Comparison of ENCODE assay signal across 1 cellular context in the genomic region with DNA sequence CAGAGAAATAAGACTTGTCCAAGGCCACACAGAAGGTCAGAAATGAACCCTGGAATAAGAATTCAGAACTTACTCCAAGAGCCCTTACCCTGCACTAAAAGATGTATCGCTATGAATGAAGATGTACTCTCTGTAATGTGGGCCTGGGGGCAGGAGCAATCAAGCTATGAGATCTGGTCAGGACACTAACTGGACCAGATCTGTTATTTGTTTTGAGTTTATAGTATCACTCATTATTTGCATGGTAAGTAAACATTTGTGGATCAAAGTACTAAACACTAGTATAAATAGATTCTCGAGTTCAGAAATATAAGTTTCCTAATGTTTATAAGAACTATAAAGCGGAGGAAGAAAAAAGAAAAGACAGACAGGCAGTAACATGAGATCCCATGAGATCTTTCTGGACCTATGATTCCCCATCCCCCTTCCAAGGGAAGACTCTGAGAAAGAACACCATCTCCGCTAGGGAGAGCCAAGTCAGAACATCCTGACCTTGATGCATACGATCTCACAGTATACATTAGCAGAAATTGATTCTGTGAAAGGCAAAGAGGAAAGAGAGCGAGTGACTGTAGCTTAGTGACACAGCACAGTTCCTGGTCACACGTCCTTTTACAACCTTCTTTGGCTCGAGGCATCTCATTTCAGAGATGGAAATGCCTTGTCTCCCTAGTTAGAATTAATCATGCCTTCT.
TF ChIP-seq lines count a peak whose summit lies in the region.

No MANE protein-coding gene starts in this region.

TF ChIP-seq in HepG2, 621 proteins besides CTCF, POLR2A, EP300 and RAD21:
- TF ChIP-seq KDM4B (CRISPR knock-in tag; IDR thresholded peaks at IDR 0.05) (no peak), ZNF781 (CRISPR knock-in tag; IDR thresholded peaks at IDR 0.05; ENCODE audit: borderline replicate concordance, not compliant biosample characterization) (no peak), ZNF225 (CRISPR knock-in tag; IDR thresholded peaks at IDR 0.05) (no peak), ZNF768 (CRISPR knock-in tag; IDR thresholded peaks at IDR 0.05) (no peak), ASH2L (IDR thresholded peaks at IDR 0.05; ENCODE audit: insufficient read length, low read depth, low read length) (no peak), ZNF180 (CRISPR knock-in tag; IDR thresholded peaks at IDR 0.05; ENCODE audit: borderline replicate concordance, low read depth) (no peak)
